ENCODE assay signal across 26 cellular contexts in genomic region chr12:117490130-117490529, GRCh38.
"Had no signal": no experiment of that assay in that cellular context is flagged by ENCODE, and none has a peak within 500 bp of the region (broad histone marks: within the 10 kb centered on the region; RNA-seq: fewer than 3 reads in every experiment).

No MANE protein-coding gene starts in this region.

- FAIRE-seq: urothelium cell line had no signal

- H3K27me3 ChIP-seq: stomach, suprapubic skin, testis, thyroid gland, tibial artery, tibial nerve, transverse colon, upper lobe of left lung, upper lobe of right lung, uterus, vagina had no signal

- ATAC-seq: stimulated activated effector memory CD8-positive, alpha-beta T cell treated with anti-CD3 and anti-CD28 coated beads, Interleukin-12 subunit alpha, Interleukin-12 subunit beta, amount 100 ng/mL, for 72 hours; stimulated activated memory B cell treated with anti-CD40 and anti-IgM and Interleukin-4, amounts not matched to agents 10 μg/mL and 1 μg/mL and 100 μg/mL, for 72 hours; stimulated activated naive B cell treated with anti-CD40 and anti-IgM and Interleukin-4, amounts not matched to agents 10 μg/mL and 1 μg/mL and 100 μg/mL, for 72 hours; stimulated activated naive CD8-positive, alpha-beta T cell treated with anti-CD3 and anti-CD28 coated beads, Interleukin-15, amount 100 ng/mL, for 72 hours; stimulated activated naive CD8-positive, alpha-beta T cell treated with anti-CD3 and anti-CD28 coated beads, Interleukin-15, Interleukin-2, amounts not matched to agents 100 U/mL and 50 U/mL, for 24 hours; upper lobe of right lung had no signal

- H3K4me1 ChIP-seq: suprapubic skin, testis, tibial nerve, transverse colon, upper lobe of left lung, upper lobe of right lung, uterus, vagina had no signal

- DNase-seq: stimulated activated CD4-positive, alpha-beta T cell treated with anti-CD3 and anti-CD28 coated beads, Interleukin-2, amount 100 ng/mL, for 48 hours; stimulated activated CD4-positive, alpha-beta T cell treated with anti-CD3 and anti-CD28 coated beads, Interleukin-4, amount 100 ng/mL, for 1 hour; stimulated activated CD4-positive, alpha-beta T cell treated with anti-CD3 and anti-CD28 coated beads, Interleukin-4, amount 100 ng/mL, for 24 hours; stimulated activated CD4-positive, alpha-beta T cell treated with anti-CD3 and anti-CD28 coated beads, Interleukin-4, amount 100 ng/mL, for 4 hours; stimulated activated CD8-positive, alpha-beta memory T cell treated with anti-CD3 and anti-CD28 coated beads, Interleukin-4, amount 100 ng/mL, for 48 hours; stimulated activated naive B cell treated with anti-CD40 and anti-IgM and Interleukin-4, amounts not matched to agents 10 μg/mL and 1 μg/mL and 100 μg/mL, for 72 hours; stimulated activated naive CD4-positive, alpha-beta T cell; stimulated activated naive CD4-positive, alpha-beta T cell treated with Interleukin-2 at 50 U/mL for 16 hours; stimulated activated naive CD8-positive, alpha-beta T cell treated with anti-CD3 and anti-CD28 coated beads, Interleukin-15, amount 100 ng/mL, for 72 hours; stimulated activated naive CD8-positive, alpha-beta T cell treated with anti-CD3 and anti-CD28 coated beads, Interleukin-15, Interleukin-2, amounts not matched to agents 100 U/mL and 50 U/mL, for 24 hours; stomach; substantia nigra; testis; thyroid gland; tibial artery; transverse colon; upper lobe of left lung; upper lobe of right lung; uterus had no signal

- H3K36me3 ChIP-seq: stomach, suprapubic skin, thoracic aorta, thyroid gland, tibial artery, tibial nerve, transverse colon, upper lobe of left lung, upper lobe of right lung, uterus, vagina had no signal

- H3K27ac ChIP-seq: stomach, suprapubic skin, testis, thoracic aorta, thyroid gland, tibial artery, tibial nerve, transverse colon, upper lobe of left lung, upper lobe of right lung, uterus, vagina had no signal

- H3K9me3 ChIP-seq: stomach, suprapubic skin, testis, thoracic aorta, thyroid gland, tibial artery, transverse colon, upper lobe of left lung, upper lobe of right lung, uterus, vagina had no signal

- H3K4me3 ChIP-seq: stomach, suprapubic skin, testis, thoracic aorta, thyroid gland, tibial artery, tibial nerve, transverse colon, upper lobe of left lung, upper lobe of right lung, uterus, vagina had no signal
